Comparison of ENCODE assay signal across 16 cellular contexts in the genomic region with DNA sequence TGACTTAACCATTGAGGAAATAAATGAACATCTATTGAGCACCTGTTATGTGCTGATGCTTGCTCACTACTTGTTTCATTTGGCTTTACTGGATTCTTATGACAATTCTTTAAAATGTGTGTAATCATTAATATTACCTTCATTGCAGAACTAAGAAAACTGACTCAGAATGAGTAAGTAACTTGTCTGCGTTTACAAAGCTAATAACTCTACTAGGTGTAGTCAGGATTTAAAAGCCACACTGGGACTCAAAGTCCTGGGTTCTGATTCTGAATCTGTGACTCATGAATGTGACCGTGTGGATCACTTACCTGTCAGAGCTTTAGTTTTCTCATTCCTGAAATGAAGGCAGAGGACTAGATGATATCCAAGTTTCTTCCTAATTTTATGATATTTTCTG. TPM values are rescaled to one million over a fixed set of nuclear protein-coding genes. Genes with fewer than 3 reads are reported as not detected.
DNase-seq lines count a peak whose midpoint lies in the region; ATAC-seq, FAIRE-seq and TF ChIP-seq lines count a peak whose summit lies in the region.
"Had no signal": no experiment of that assay in that cellular context is flagged by ENCODE, and none has a peak within 500 bp of the region (broad histone marks: within the 10 kb centered on the region; RNA-seq: fewer than 3 reads in every experiment).

No MANE protein-coding gene starts in this region.

- H3K9me3 Mint-ChIP-seq in Calu3 (ENCODE audit: low read depth, unreplicated experiment): peaks cover 2% of the 10 kb centered on the region
- H3K9me3 Mint-ChIP-seq: CD4-positive, alpha-beta memory T cell; GM23338 had no signal

- peak; percentile 79 for FAIRE-seq in RCC 7860 (lab: Jason Lieb, UNC)
- FAIRE-seq: A204.1, GM18507 had no signal

- no peak overlapping the region for H3K27ac ChIP-seq in transverse colon
- H3K27ac ChIP-seq: C4-2B had no signal

- DNase-seq in Calu3: no peak
- peak; percentile 44 for DNase-seq in RCC 7860 (ENCODE audit: low spot score)
- DNase-seq in epithelial cell of esophagus (ENCODE audit: low read depth): peak; percentile 35
- peak; percentile 51 for DNase-seq in kidney glomerular epithelial cell (lab: John Stamatoyannopoulos, UW)
- DNase-seq in DMS153 (lab: John Stamatoyannopoulos, UW): no peak
- no peak for DNase-seq in mesenteric fat pad (ENCODE audit: low spot score)
- no peak for DNase-seq in transverse colon
- DNase-seq: BE2C; CD4-positive, alpha-beta memory T cell; DMS53; H7 had no signal

- intact Hi-C loops in Calu3 (cut with micrococcal nuclease; ENCODE audit: unreplicated experiment) (loop anchor here (5.0 kb wide), 1 partner anchor 48 kb away; no protein-coding TSS in a partner anchor), transverse colon (cut with DNase I; ENCODE audit: low total_unique reads) (no loop called here)

- H3K27ac Mint-ChIP-seq in Calu3 (ENCODE audit: unreplicated experiment): peak overlapping the region; percentile 95
- H3K27ac Mint-ChIP-seq: CD4-positive, alpha-beta memory T cell; GM23338 had no signal

- H3K27me3 ChIP-seq in transverse colon: no peaks in the 10 kb centered on the region
- H3K27me3 ChIP-seq: BE2C had no signal

- peak overlapping the region; percentile 46 for H3K4me3 Mint-ChIP-seq in Calu3 (ENCODE audit: low read depth, unreplicated experiment)
- H3K4me3 Mint-ChIP-seq: CD4-positive, alpha-beta memory T cell; GM23338 had no signal

- no TSS peak for BruUV-seq in Calu3 (replicated peaks; lab: Mats Ljungman, UMichigan)

- no peak for ATAC-seq in HG02938 (IDR thresholded peaks at IDR 0.05; ENCODE audit: unreplicated experiment)
- ATAC-seq: GM23338 had no signal

- TF ChIP-seq EP300 in transverse colon (IDR thresholded peaks at IDR 0.05; ENCODE audit: low read depth): no peak

- no peak for TF ChIP-seq POLR2A in transverse colon (IDR thresholded peaks at IDR 0.05)

- H3K9me3 ChIP-seq in transverse colon: no peaks in the 10 kb centered on the region
- H3K9me3 ChIP-seq: BE2C had no signal

- TF ChIP-seq CTCF in Calu3 (IDR thresholded peaks at IDR 0.05; ENCODE audit: unreplicated experiment) (no peak), epithelial cell of esophagus (IDR thresholded peaks at IDR 0.05; ENCODE audit: insufficient read depth, low read depth, low read length, missing control alignments) (no peak), transverse colon (IDR thresholded peaks at IDR 0.05) (no peak)

- H3K36me3 Mint-ChIP-seq in Calu3 (ENCODE audit: insufficient read depth, unreplicated experiment): no peaks in the 10 kb centered on the region
- H3K36me3 Mint-ChIP-seq: CD4-positive, alpha-beta memory T cell had no signal

- H3K4me1 Mint-ChIP-seq in Calu3 (ENCODE audit: low read depth, unreplicated experiment): peaks cover 12% of the 10 kb centered on the region
- H3K4me1 Mint-ChIP-seq: CD4-positive, alpha-beta memory T cell had no signal

- H3K4me3 ChIP-seq in epithelial cell of esophagus (ENCODE audit: low read length) (no peak overlapping the region), transverse colon (no peak overlapping the region)
- H3K4me3 ChIP-seq: GM23338 had no signal

- no peaks in the 10 kb centered on the region for H3K27me3 Mint-ChIP-seq in Calu3 (ENCODE audit: unreplicated experiment)

- in situ Hi-C loops in transverse colon (cut with MboI; ENCODE audit: low pct_ligation_motif_present in 1 of 4, low pct_unique_long_range_greater_than_20kb in 1 of 4, low sequenced_read_pairs in 3 of 4): no loop called here

- H3K4me1 ChIP-seq in transverse colon: no peaks in the 10 kb centered on the region
- H3K4me1 ChIP-seq: BE2C had no signal

- CTCF ChIA-PET in Calu3 (lab: Charles Lee): no interaction called here

- 81 to 85% methylated on average over 2 of the region's 2 CpGs for WGBS in transverse colon (ENCODE audit: low coverage in 1 of 2), 2 donors

- H3K36me3 ChIP-seq in transverse colon: no peaks in the 10 kb centered on the region
- H3K36me3 ChIP-seq: BE2C had no signal

RNA-seq across cellular contexts. Expression of a gene that starts 23.4 kb away (rescaled TPM):
- 0.15 and 0.26 TPM in 2 replicates for total RNA-seq in Calu3 (2022)
- total RNA-seq in mesenteric fat pad: 0.13 TPM
- 10 to 100 TPM in 1 of 4 donors, 1 to 10 TPM in 1, under 1 TPM in 1, not detected in 1; 0.82 to 15.7 (median 1.4) TPM for total RNA-seq in transverse colon
- total RNA-seq: CD4-positive, alpha-beta memory T cell had no signal

Comparison
In these comparisons a context has a peak if more than half of its experiments do, and no peak if none do; other contexts are left out.
1. DNase-seq: peak in RCC 7860 (single experiment), epithelial cell of esophagus (single experiment) and kidney glomerular epithelial cell (single experiment); none in Calu3 (single experiment), DMS153 (single experiment), mesenteric fat pad (single experiment) and transverse colon (single experiment).